Comparison of ENCODE assay signal across 18 cellular contexts in the genomic region with DNA sequence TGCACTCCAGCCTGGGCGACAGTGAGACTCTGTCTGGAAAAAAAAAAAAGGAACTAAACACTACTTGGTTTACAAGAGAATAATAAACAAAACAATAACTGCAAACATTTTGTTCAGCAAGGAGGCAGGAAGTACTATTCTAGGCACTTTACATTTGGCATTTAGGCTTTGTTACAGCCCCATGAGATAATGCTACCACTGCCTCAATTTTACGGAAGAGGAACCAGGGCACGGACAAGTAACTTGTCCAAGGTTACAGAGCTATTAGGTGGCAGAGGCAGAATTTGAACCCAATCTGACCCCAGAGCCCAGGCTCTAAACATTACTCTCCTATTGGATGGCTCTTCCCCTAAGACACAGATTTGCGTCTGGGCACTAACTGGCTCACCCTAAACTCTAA.
DNase-seq lines count a peak whose midpoint lies in the region; ATAC-seq and TF ChIP-seq lines count a peak whose summit lies in the region.
"Had no signal": no experiment of that assay in that cellular context is flagged by ENCODE, and none has a peak within 500 bp of the region (broad histone marks: within the 10 kb centered on the region; RNA-seq: fewer than 3 reads in every experiment).

No MANE protein-coding gene starts in this region.

- peaks cover 0 to 36% (median 0%) of the 10 kb centered on the region in 9 donors for H3K36me3 ChIP-seq in heart right ventricle
- H3K36me3 ChIP-seq in esophagus muscularis mucosa: peaks cover 0 to 4% (median 0%) of the 10 kb centered on the region in 4 donors
- no peaks in the 10 kb centered on the region for H3K36me3 ChIP-seq in neutrophil
- peaks cover 0 to 6% (median 1%) of the 10 kb centered on the region in 4 donors for H3K36me3 ChIP-seq in upper lobe of left lung
- no peaks in the 10 kb centered on the region for H3K36me3 ChIP-seq in gastrocnemius medialis
- H3K36me3 ChIP-seq: SJSA1 had no signal

- intact Hi-C loops in heart right ventricle (cut with DNase I) (loop anchor here in 2 of 10 donors (5.0 kb wide), 2 partner anchors 35 to 85 kb away; no protein-coding TSS in a partner anchor), left ventricle myocardium superior (cut with micrococcal nuclease) (no loop called here), esophagus muscularis mucosa (cut with DNase I) (no loop called here), gastrocnemius medialis (cut with DNase I; ENCODE audit: low total_unique reads) (no loop called here)

- H3K9me3 ChIP-seq in heart right ventricle: no peaks in the 10 kb centered on the region
- no peaks in the 10 kb centered on the region for H3K9me3 ChIP-seq in esophagus muscularis mucosa
- no peaks in the 10 kb centered on the region for H3K9me3 ChIP-seq in neutrophil
- no peaks in the 10 kb centered on the region for H3K9me3 ChIP-seq in upper lobe of left lung
- no peaks in the 10 kb centered on the region for H3K9me3 ChIP-seq in gastrocnemius medialis
- H3K9me3 ChIP-seq: SJSA1 had no signal

- TF ChIP-seq EP300 in esophagus muscularis mucosa (IDR thresholded peaks at IDR 0.05): no peak
- no peak for TF ChIP-seq EP300 in upper lobe of left lung (IDR thresholded peaks at IDR 0.05)

- H3K4me3 ChIP-seq in heart right ventricle: no peak overlapping the region
- no peak overlapping the region for H3K4me3 ChIP-seq in esophagus muscularis mucosa
- no peak overlapping the region for H3K4me3 ChIP-seq in neutrophil (ENCODE audit: low read depth in 1 of 2, low read length in 1 of 2)
- H3K4me3 ChIP-seq in upper lobe of left lung: no peak overlapping the region
- no peak overlapping the region for H3K4me3 ChIP-seq in gastrocnemius medialis
- H3K4me3 ChIP-seq: GM23338, SJSA1 had no signal

- in situ Hi-C loops in gastrocnemius medialis (cut with MboI; ENCODE audit: low sequenced_read_pairs in 4 of 4): loop anchor here in 1 of 4 donors (25.0 kb wide), 1 partner anchor 115 kb away; the partner anchor contains the start of genes RPL27A and TRIM66

- no peak for DNase-seq in heart right ventricle
- no peak for DNase-seq in left ventricle myocardium superior
- no peak for DNase-seq in esophagus muscularis mucosa (ENCODE audit: extremely low spot score)
- DNase-seq in upper lobe of left lung: no peak
- no peak for DNase-seq in hepatic stellate cell (ENCODE audit: low spot score)
- DNase-seq in gastrocnemius medialis: no peak
- DNase-seq: 8988T; CD4-positive, CD25-positive, alpha-beta regulatory T cell; COR-L47; HCEC 1CT; NCI-H1417; NCI-H187; NCI-H2227 treated with DMSO at 0.1 percent for 48 hours; NCI-H510A treated with DMSO at 0.1 percent for 48 hours had no signal

- H3K4me1 ChIP-seq in heart right ventricle (peaks cover 12 to 85% (median 65%) of the 10 kb centered on the region in 9 donors), esophagus muscularis mucosa (peaks cover 74 to 100% (median 95%) of the 10 kb centered on the region in 4 donors), neutrophil (ENCODE audit: control insufficient read depth in 1 of 2, insufficient read depth in 1 of 2, low read depth in 1 of 2, low read length in 1 of 2) (peaks cover 28 to 52% of the 10 kb centered on the region in 2 experiments), upper lobe of left lung (peaks cover 36 to 60% (median 50%) of the 10 kb centered on the region in 4 donors), gastrocnemius medialis (peaks cover 15 to 32% of the 10 kb centered on the region in 2 donors)

- H3K27me3 ChIP-seq in heart right ventricle (no peaks in the 10 kb centered on the region), esophagus muscularis mucosa (no peaks in the 10 kb centered on the region), neutrophil (no peaks in the 10 kb centered on the region), upper lobe of left lung (no peaks in the 10 kb centered on the region), gastrocnemius medialis (no peaks in the 10 kb centered on the region)
- H3K27me3 ChIP-seq: SJSA1 had no signal

- H3K27ac ChIP-seq in heart right ventricle: peak overlapping the region in 6 of 10 donors; percentile 15 to 79 (median 46)
- peak overlapping the region; percentile 90 to 95 (median 93) for H3K27ac ChIP-seq in esophagus muscularis mucosa (replicated peaks in 1 of 4)
- H3K27ac ChIP-seq in neutrophil: peak overlapping the region; percentile 18
- H3K27ac ChIP-seq in upper lobe of left lung: peak overlapping the region; percentile 47 to 72 (median 60)
- H3K27ac ChIP-seq in gastrocnemius medialis: peak overlapping the region in 1 of 4 donors; percentile 12
- H3K27ac ChIP-seq: SJSA1 had no signal

- 63 to 70% methylated on average over 4 of the region's 4 CpGs for WGBS in heart right ventricle, 2 donors
- WGBS in esophagus muscularis mucosa: 50% methylated on average over 4 of the region's 4 CpGs
- 46 to 55% methylated on average over 4 of the region's 4 CpGs for WGBS in upper lobe of left lung, 2 donors

- no peak for TF ChIP-seq CTCF in heart right ventricle (IDR thresholded peaks at IDR 0.05)
- no peak for TF ChIP-seq CTCF in esophagus muscularis mucosa (IDR thresholded peaks at IDR 0.05)
- TF ChIP-seq CTCF in neutrophil (IDR thresholded peaks at IDR 0.05): no peak
- no peak for TF ChIP-seq CTCF in upper lobe of left lung (IDR thresholded peaks at IDR 0.05)
- TF ChIP-seq CTCF in gastrocnemius medialis (IDR thresholded peaks at IDR 0.05 in 4 of 5, conservative IDR thresholded peaks at IDR 0.05 in 1 of 5): no peak

- ATAC-seq in heart right ventricle (no peak), left ventricle myocardium superior (no peak), upper lobe of left lung (ENCODE audit: low FRiP score in 2 of 2) (peak in 1 of 2 donors; percentile 28), gastrocnemius medialis (no peak), HG03159 (IDR thresholded peaks at IDR 0.05; ENCODE audit: unreplicated experiment) (no peak)
- ATAC-seq: GM23338 had no signal

- no peak for TF ChIP-seq POLR2A in esophagus muscularis mucosa (IDR thresholded peaks at IDR 0.05; ENCODE audit: low read depth)
- no peak for TF ChIP-seq POLR2A in upper lobe of left lung (IDR thresholded peaks at IDR 0.05)
- TF ChIP-seq POLR2A in gastrocnemius medialis (IDR thresholded peaks at IDR 0.05): no peak
